Comparison of ENCODE assay signal across 2 cellular contexts in the genomic region with DNA sequence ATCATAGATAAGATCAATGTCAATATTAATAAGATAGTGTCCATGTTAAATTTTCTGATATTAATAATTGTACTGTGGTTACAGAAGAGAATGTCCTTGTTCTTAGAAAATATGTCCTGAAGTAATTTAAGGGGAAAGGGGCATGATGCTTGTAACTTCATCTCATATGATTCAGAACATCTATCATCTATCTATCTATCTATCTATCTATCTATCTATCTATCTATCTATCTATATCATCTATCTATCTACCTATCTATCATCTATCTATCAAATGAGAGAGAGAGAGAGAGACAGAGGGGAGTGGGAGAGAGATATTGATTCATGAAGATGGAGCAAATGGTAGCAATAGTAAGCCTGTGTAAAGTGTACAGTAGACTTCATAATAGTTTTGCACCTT.
TF ChIP-seq lines count a peak whose summit lies in the region.

No MANE protein-coding gene starts in this region.

TF ChIP-seq in HCT116, 20 proteins besides CTCF, POLR2A, EP300 and RAD21 (continued from another document):
- TF ChIP-seq, protein P1, sequence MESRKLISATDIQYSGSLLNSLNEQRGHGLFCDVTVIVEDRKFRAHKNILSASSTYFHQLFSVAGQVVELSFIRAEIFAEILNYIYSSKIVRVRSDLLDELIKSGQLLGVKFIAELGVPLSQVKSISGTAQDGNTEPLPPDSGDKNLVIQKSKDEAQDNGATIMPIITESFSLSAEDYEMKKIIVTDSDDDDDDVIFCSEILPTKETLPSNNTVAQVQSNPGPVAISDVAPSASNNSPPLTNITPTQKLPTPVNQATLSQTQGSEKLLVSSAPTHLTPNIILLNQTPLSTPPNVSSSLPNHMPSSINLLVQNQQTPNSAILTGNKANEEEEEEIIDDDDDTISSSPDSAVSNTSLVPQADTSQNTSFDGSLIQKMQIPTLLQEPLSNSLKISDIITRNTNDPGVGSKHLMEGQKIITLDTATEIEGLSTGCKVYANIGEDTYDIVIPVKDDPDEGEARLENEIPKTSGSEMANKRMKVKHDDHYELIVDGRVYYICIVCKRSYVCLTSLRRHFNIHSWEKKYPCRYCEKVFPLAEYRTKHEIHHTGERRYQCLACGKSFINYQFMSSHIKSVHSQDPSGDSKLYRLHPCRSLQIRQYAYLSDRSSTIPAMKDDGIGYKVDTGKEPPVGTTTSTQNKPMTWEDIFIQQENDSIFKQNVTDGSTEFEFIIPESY (IDR thresholded peaks at IDR 0.05; ENCODE audit: extremely low read depth, insufficient replicate concordance, low read length) = no peak
- TF ChIP-seq CEBPB (IDR thresholded peaks at IDR 0.05; ENCODE audit: low read depth) (no peak), ELF1 (IDR thresholded peaks at IDR 0.05; ENCODE audit: borderline replicate concordance, low read depth) (no peak), EZH2phosphoT487 (IDR thresholded peaks at IDR 0.05; ENCODE audit: borderline replicate concordance) (no peak), EGR1 (IDR thresholded peaks at IDR 0.05; ENCODE audit: low read depth) (no peak), SIN3A (IDR thresholded peaks at IDR 0.05; ENCODE audit: low read depth) (no peak)
- TF ChIP-seq, protein P2, sequence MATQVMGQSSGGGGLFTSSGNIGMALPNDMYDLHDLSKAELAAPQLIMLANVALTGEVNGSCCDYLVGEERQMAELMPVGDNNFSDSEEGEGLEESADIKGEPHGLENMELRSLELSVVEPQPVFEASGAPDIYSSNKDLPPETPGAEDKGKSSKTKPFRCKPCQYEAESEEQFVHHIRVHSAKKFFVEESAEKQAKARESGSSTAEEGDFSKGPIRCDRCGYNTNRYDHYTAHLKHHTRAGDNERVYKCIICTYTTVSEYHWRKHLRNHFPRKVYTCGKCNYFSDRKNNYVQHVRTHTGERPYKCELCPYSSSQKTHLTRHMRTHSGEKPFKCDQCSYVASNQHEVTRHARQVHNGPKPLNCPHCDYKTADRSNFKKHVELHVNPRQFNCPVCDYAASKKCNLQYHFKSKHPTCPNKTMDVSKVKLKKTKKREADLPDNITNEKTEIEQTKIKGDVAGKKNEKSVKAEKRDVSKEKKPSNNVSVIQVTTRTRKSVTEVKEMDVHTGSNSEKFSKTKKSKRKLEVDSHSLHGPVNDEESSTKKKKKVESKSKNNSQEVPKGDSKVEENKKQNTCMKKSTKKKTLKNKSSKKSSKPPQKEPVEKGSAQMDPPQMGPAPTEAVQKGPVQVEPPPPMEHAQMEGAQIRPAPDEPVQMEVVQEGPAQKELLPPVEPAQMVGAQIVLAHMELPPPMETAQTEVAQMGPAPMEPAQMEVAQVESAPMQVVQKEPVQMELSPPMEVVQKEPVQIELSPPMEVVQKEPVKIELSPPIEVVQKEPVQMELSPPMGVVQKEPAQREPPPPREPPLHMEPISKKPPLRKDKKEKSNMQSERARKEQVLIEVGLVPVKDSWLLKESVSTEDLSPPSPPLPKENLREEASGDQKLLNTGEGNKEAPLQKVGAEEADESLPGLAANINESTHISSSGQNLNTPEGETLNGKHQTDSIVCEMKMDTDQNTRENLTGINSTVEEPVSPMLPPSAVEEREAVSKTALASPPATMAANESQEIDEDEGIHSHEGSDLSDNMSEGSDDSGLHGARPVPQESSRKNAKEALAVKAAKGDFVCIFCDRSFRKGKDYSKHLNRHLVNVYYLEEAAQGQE (IDR thresholded peaks at IDR 0.05; ENCODE audit: low read depth) = no peak

TF ChIP-seq in K562, 482 proteins besides CTCF, POLR2A, EP300 and RAD21 (continued from another document):
- TF ChIP-seq DACH1 (IDR thresholded peaks at IDR 0.05; ENCODE audit: partially characterized antibody) (peak; percentile 95), GATAD2B (IDR thresholded peaks at IDR 0.05; ENCODE audit: borderline replicate concordance) (peak; percentile 70; the same call in 1 of the 2 replicates), SMAD1 (IDR thresholded peaks at IDR 0.05; ENCODE audit: low read depth, low read length, partially characterized antibody) (no peak), ZBTB43 (CRISPR knock-in tag; IDR thresholded peaks at IDR 0.05) (no peak), NR2F6 (CRISPR knock-in tag; IDR thresholded peaks at IDR 0.05) (no peak), STAG1 (CRISPR knock-in tag; IDR thresholded peaks at IDR 0.05; ENCODE audit: borderline replicate concordance) (no peak), SIN3A (IDR thresholded peaks at IDR 0.05; ENCODE audit: borderline replicate concordance in 2 of 2, control insufficient read depth in 1 of 2, low read depth in 2 of 2, low read length in 2 of 2) (no peak), ZNF253 (CRISPR knock-in tag; conservative IDR thresholded peaks at IDR 0.05) (no peak), CBX1 (IDR thresholded peaks at IDR 0.05; ENCODE audit: low read depth) (no peak), SLC30A9 (CRISPR knock-in tag; IDR thresholded peaks at IDR 0.05) (no peak)
- TF ChIP-seq, protein P3, sequence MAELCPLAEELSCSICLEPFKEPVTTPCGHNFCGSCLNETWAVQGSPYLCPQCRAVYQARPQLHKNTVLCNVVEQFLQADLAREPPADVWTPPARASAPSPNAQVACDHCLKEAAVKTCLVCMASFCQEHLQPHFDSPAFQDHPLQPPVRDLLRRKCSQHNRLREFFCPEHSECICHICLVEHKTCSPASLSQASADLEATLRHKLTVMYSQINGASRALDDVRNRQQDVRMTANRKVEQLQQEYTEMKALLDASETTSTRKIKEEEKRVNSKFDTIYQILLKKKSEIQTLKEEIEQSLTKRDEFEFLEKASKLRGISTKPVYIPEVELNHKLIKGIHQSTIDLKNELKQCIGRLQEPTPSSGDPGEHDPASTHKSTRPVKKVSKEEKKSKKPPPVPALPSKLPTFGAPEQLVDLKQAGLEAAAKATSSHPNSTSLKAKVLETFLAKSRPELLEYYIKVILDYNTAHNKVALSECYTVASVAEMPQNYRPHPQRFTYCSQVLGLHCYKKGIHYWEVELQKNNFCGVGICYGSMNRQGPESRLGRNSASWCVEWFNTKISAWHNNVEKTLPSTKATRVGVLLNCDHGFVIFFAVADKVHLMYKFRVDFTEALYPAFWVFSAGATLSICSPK (IDR thresholded peaks at IDR 0.05; ENCODE audit: borderline replicate concordance) = no peak
- TF ChIP-seq, protein P4, sequence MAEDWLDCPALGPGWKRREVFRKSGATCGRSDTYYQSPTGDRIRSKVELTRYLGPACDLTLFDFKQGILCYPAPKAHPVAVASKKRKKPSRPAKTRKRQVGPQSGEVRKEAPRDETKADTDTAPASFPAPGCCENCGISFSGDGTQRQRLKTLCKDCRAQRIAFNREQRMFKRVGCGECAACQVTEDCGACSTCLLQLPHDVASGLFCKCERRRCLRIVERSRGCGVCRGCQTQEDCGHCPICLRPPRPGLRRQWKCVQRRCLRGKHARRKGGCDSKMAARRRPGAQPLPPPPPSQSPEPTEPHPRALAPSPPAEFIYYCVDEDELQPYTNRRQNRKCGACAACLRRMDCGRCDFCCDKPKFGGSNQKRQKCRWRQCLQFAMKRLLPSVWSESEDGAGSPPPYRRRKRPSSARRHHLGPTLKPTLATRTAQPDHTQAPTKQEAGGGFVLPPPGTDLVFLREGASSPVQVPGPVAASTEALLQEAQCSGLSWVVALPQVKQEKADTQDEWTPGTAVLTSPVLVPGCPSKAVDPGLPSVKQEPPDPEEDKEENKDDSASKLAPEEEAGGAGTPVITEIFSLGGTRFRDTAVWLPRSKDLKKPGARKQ (CRISPR knock-in tag; IDR thresholded peaks at IDR 0.05) = no peak
